ENCODE assay signal across 9 cellular contexts in the genomic region with DNA sequence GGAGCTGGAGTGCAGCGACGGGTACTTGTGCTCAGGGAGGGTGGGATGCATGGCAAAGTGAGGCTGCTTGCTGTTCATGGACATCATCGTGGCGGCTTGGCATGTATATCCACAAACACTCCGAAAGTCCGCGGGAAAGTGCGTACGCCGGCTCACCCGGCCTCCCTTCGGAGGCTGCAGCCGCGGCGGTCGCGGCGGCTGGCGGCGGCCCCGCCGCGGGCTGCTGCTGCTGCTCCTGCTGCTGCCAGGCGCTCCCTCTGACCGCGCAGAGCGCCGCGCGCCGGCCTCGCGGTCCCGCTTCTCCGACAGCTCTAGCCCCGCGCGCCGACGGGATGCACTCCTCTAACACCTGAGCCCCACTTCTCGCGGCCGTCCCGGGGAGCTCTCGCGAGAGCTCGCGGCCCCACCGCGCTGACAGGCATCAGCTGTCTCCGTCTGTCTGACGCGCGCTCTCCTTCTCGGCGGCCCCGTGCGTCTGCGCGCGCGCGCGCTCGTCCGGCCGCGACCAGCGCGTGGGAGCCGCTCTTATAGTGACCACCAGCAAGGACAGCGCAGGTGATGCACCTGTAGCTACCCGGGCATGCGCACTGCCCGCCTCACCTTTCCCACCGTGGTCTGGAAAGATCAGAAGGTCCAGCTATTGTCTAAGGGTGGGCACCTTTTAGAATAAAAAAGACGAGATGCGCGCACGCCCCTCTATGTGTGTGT. TPM values are rescaled to one million over a fixed set of nuclear protein-coding genes. Genes with fewer than 3 reads are reported as not detected.
DNase-seq lines count a peak whose midpoint lies in the region; ATAC-seq and TF ChIP-seq lines count a peak whose summit lies in the region.
"Had no signal": no experiment of that assay in that cellular context is flagged by ENCODE, and none has a peak within 500 bp of the region (broad histone marks: within the 10 kb centered on the region; RNA-seq: fewer than 3 reads in every experiment).

A gene with protein sequence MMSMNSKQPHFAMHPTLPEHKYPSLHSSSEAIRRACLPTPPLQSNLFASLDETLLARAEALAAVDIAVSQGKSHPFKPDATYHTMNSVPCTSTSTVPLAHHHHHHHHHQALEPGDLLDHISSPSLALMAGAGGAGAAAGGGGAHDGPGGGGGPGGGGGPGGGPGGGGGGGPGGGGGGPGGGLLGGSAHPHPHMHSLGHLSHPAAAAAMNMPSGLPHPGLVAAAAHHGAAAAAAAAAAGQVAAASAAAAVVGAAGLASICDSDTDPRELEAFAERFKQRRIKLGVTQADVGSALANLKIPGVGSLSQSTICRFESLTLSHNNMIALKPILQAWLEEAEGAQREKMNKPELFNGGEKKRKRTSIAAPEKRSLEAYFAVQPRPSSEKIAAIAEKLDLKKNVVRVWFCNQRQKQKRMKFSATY (minus strand): TSS at position 313 of the 708 bp plus-strand sequence. CDS start 226 bp downstream, at position 87.

- BruUV-seq in IMR-90 (replicated peaks; lab: Mats Ljungman, UMichigan): no TSS peak

- H3K27me3 Mint-ChIP-seq in activated naive CD4-positive, alpha-beta T cell treated with anti-CD3 and anti-CD28 coated beads, Interleukin-2, amount 50 U/mL, for 24 hours: peaks cover 82% of the 10 kb centered on the region

- in situ Hi-C loops in IMR-90 (cut with MboI; ENCODE audit: low sequenced_read_pairs): no loop called here

- H2BK15ac ChIP-seq in IMR-90 (ENCODE audit: low read depth, low read length): no peak within 1 kb of the TSS

- CTCF ChIA-PET in IMR-90 (lab: Yijun Ruan, JAX): interaction anchor here (0.6 kb wide), 1 partner anchor 22 kb away, joined by 3 read pairs; no protein-coding TSS in a partner anchor

- H3K9me1 ChIP-seq in IMR-90 (ENCODE audit: insufficient read depth, low read length): no peaks in the 10 kb centered on the region

- no peaks in the 10 kb centered on the region; the same call in 1 of the 2 replicates for H4K20me1 ChIP-seq in IMR-90 (ENCODE audit: insufficient read depth, low read length)

- TF ChIP-seq RAD21 in IMR-90 (IDR thresholded peaks at IDR 0.05; ENCODE audit: low read length): no peak

- dilution Hi-C loops in IMR-90 (cut with HindIII; ENCODE audit: low sequenced_read_pairs, unreplicated experiment): no loop called here

- H3K4me2 ChIP-seq in IMR-90 (ENCODE audit: low read depth, low read length): peak within 1 kb of the TSS; percentile 42; the same call in 1 of the 2 replicates

- no peaks in the 10 kb centered on the region for H3K79me1 ChIP-seq in IMR-90 (ENCODE audit: low read depth in 1 of 2, low read length in 2 of 2)

- H3K4ac ChIP-seq in IMR-90 (ENCODE audit: low read depth, low read length): no peak within 1 kb of the TSS

- no peak within 1 kb of the TSS for H3K56ac ChIP-seq in IMR-90 (ENCODE audit: extremely low read depth, insufficient read depth, low read length)

- H3K27ac ChIP-seq in IMR-90 (ENCODE audit: insufficient read depth, low read length): no peak within 1 kb of the TSS

- no peak within 1 kb of the TSS for H2AK5ac ChIP-seq in IMR-90 (ENCODE audit: low read depth, low read length)

- H2BK120ac ChIP-seq in IMR-90 (ENCODE audit: low read depth, low read length): no peak within 1 kb of the TSS

- no peak within 1 kb of the TSS for H4K5ac ChIP-seq in IMR-90 (ENCODE audit: low read depth, low read length)

- H3K27ac Mint-ChIP-seq in activated naive CD4-positive, alpha-beta T cell treated with anti-CD3 and anti-CD28 coated beads, Interleukin-2, amount 50 U/mL, for 24 hours: peak within 1 kb of the TSS; percentile 81

- peak within 1 kb of the TSS; percentile 84 for H3K4me3 Mint-ChIP-seq in activated naive CD4-positive, alpha-beta T cell treated with anti-CD3 and anti-CD28 coated beads, Interleukin-2, amount 50 U/mL, for 24 hours

- H3K4me1 Mint-ChIP-seq in activated naive CD4-positive, alpha-beta T cell treated with anti-CD3 and anti-CD28 coated beads, Interleukin-2, amount 50 U/mL, for 24 hours: peaks cover 41% of the 10 kb centered on the region

- H2BK5ac ChIP-seq in IMR-90 (ENCODE audit: low read depth, low read length, poor library complexity, severe bottlenecking): no peak within 1 kb of the TSS

- no peak within 1 kb of the TSS for H3K9ac ChIP-seq in IMR-90 (ENCODE audit: low read depth, low read length)

- no peak within 1 kb of the TSS for H2BK20ac ChIP-seq in IMR-90 (ENCODE audit: low read depth, low read length)

- POLR2A ChIA-PET in IMR-90 (lab: Charles Lee; ENCODE audit: unreplicated experiment): no interaction called here

- WGBS in IMR-90 (ENCODE audit: extremely low coverage in 2 of 2, insufficient read length in 1 of 2), 2 experiments: 0% methylated on average over 4 of the region's 80 CpGs; no CpG with 5 or more reads in 1 of the 2 experiments

- H4K91ac ChIP-seq in IMR-90 (ENCODE audit: insufficient read depth, low read depth, low read length): no peak within 1 kb of the TSS

- H3K18ac ChIP-seq in IMR-90 (ENCODE audit: low read depth, low read length): no peak within 1 kb of the TSS

- peak within 1 kb of the TSS; percentile 73 for H2AFZ ChIP-seq in IMR-90 (replicated peaks; ENCODE audit: low read length, poor library complexity)

- no peak for TF ChIP-seq CTCF in IMR-90 (conservative IDR thresholded peaks at IDR 0.05; ENCODE audit: low read depth, low read length)

- H3K23ac ChIP-seq in IMR-90 (ENCODE audit: low read depth, low read length): no peak within 1 kb of the TSS; the same call in 1 of the 2 replicates

- TF ChIP-seq POLR2A in IMR-90 (IDR thresholded peaks at IDR 0.05; ENCODE audit: low read depth, low read length): no peak

- H3K9me3 ChIP-seq in IMR-90 (ENCODE audit: control insufficient read depth, insufficient read depth, low read length): peaks cover 16% of the 10 kb centered on the region; the same call in 1 of the 2 replicates

- H3K36me3 Mint-ChIP-seq in activated naive CD4-positive, alpha-beta T cell treated with anti-CD3 and anti-CD28 coated beads, Interleukin-2, amount 50 U/mL, for 24 hours: peaks cover 4% of the 10 kb centered on the region

- peaks cover 10% of the 10 kb centered on the region for H3K9me3 Mint-ChIP-seq in activated naive CD4-positive, alpha-beta T cell treated with anti-CD3 and anti-CD28 coated beads, Interleukin-2, amount 50 U/mL, for 24 hours

- H2AK9ac ChIP-seq in IMR-90 (replicated peaks; ENCODE audit: low read depth, low read length, poor library complexity): no peak within 1 kb of the TSS

- intact Hi-C loops in IMR-90 (cut with micrococcal nuclease): no loop called here

- H3K4me1 ChIP-seq in IMR-90 (ENCODE audit: control insufficient read depth, insufficient read depth, low read length): no peaks in the 10 kb centered on the region; the same call in none of the 2 replicates

- H3K4me3 ChIP-seq in IMR-90 (ENCODE audit: insufficient read depth, low read depth, low read length): peak within 1 kb of the TSS; percentile 21; the same call in 1 of the 2 replicates

- ATAC-seq in GM21526 (IDR thresholded peaks at IDR 0.05; ENCODE audit: low FRiP score, unreplicated experiment) (peak; percentile 84), IMR-90 (ENCODE audit: low read depth) (peak; percentile 37)

- no peak within 1 kb of the TSS for H3K14ac ChIP-seq in IMR-90 (replicated peaks; ENCODE audit: low read depth, low read length)

- DNase-seq in DMS153 (lab: John Stamatoyannopoulos, UW) (peak; percentile 88), IMR-90 (peak; percentile 11), RPMI8226 (peak; percentile 78), iris pigment epithelial cell (ENCODE audit: low read depth) (peak; percentile 17), GM03348 (ENCODE audit: low spot score) (no peak)
- peak; percentile 63 for DNase-seq in stimulated activated CD4-positive, alpha-beta T cell treated with anti-CD3 and anti-CD28 coated beads, Interleukin-4, amount 100 ng/mL, for 1 hour

- peaks cover 93% of the 10 kb centered on the region for H3K27me3 ChIP-seq in IMR-90 (ENCODE audit: control insufficient read depth, insufficient read depth, low read length)

- H4K8ac ChIP-seq in IMR-90 (ENCODE audit: low read depth in 2 of 2, low read length in 2 of 2): no peak within 1 kb of the TSS

- no peaks in the 10 kb centered on the region for H3K36me3 ChIP-seq in IMR-90 (ENCODE audit: control insufficient read depth, insufficient read depth, low read length)

TF ChIP-seq in IMR-90, 13 proteins besides CTCF, POLR2A, EP300 and RAD21:
- no peak for TF ChIP-seq FOS (IDR thresholded peaks at IDR 0.05; ENCODE audit: low read depth, low read length)
- no peak for TF ChIP-seq BHLHE40 (IDR thresholded peaks at IDR 0.05; ENCODE audit: low read depth, low read length)
- TF ChIP-seq SMC3 (IDR thresholded peaks at IDR 0.05; ENCODE audit: low read depth, low read length): no peak
- TF ChIP-seq, protein P1, sequence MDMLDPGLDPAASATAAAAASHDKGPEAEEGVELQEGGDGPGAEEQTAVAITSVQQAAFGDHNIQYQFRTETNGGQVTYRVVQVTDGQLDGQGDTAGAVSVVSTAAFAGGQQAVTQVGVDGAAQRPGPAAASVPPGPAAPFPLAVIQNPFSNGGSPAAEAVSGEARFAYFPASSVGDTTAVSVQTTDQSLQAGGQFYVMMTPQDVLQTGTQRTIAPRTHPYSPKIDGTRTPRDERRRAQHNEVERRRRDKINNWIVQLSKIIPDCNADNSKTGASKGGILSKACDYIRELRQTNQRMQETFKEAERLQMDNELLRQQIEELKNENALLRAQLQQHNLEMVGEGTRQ (IDR thresholded peaks at IDR 0.05; ENCODE audit: low read depth, low read length): no peak
- no peak for TF ChIP-seq RFX5 (IDR thresholded peaks at IDR 0.05; ENCODE audit: low read depth, low read length)
- TF ChIP-seq, protein P2, sequence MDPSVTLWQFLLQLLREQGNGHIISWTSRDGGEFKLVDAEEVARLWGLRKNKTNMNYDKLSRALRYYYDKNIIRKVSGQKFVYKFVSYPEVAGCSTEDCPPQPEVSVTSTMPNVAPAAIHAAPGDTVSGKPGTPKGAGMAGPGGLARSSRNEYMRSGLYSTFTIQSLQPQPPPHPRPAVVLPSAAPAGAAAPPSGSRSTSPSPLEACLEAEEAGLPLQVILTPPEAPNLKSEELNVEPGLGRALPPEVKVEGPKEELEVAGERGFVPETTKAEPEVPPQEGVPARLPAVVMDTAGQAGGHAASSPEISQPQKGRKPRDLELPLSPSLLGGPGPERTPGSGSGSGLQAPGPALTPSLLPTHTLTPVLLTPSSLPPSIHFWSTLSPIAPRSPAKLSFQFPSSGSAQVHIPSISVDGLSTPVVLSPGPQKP (IDR thresholded peaks at IDR 0.05; ENCODE audit: borderline replicate concordance, low read depth, low read length): no peak
- no peak for TF ChIP-seq MAZ (IDR thresholded peaks at IDR 0.05; ENCODE audit: borderline replicate concordance, low read depth, low read length)

RNA-seq across cellular contexts. Expression of the gene that starts here (rescaled TPM):
- not detected in 2 replicates for total RNA-seq in IMR-90 (2012; rRNA removed)
- 0.02 TPM in 1 of 2 replicates, not detected in the other for polyA plus RNA-seq in IMR-90 (2012; rRNA removed)
- not detected in 2 replicates for polyA plus RNA-seq in IMR-90 (2012; cell fraction: cytosol; rRNA removed)
- polyA plus RNA-seq in IMR-90 (2012; cell fraction: nucleus; rRNA removed; ENCODE audit: low replicate concordance): 0.02 TPM in 2 replicates
- total RNA-seq: HT1080 had no signal

Comparison
In these comparisons a context has a peak if more than half of its experiments do, and no peak if none do; other contexts are left out.
1. Peak in DNase-seq, ATAC-seq, H3K4me3 ChIP-seq and H3K4me2 ChIP-seq in IMR-90; RNA of the gene not detected or under 1 TPM.